16 cellular contexts compared by ENCODE assay signal in the genomic region with DNA sequence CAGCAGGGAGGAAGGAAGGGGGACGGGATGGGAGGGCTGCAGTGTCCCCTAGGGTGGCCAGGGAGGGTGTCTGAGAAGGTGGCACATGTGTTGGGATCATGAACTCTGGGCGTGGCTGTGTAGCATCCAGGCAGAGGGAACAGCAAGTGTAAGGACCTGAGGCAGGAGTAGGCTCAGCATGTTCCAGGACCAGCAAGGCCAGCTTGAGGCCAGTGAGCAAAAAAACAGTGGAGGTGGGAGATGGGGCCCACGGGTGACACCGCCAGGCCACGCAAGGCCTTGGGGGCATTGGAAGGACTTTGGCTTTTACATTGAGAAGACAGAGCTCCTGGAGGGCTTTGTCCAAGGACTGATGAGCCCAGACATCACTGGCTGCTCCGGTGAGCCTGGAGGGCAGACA. TPM values are rescaled to one million over a fixed set of nuclear protein-coding genes. Genes with fewer than 3 reads are reported as not detected.
DNase-seq lines count a peak whose midpoint lies in the region; ATAC-seq and TF ChIP-seq lines count a peak whose summit lies in the region.
"Had no signal": no experiment of that assay in that cellular context is flagged by ENCODE, and none has a peak within 500 bp of the region (broad histone marks: within the 10 kb centered on the region; RNA-seq: fewer than 3 reads in every experiment).

No MANE protein-coding gene starts in this region.

- TF ChIP-seq CTCF in lower lobe of right lung (IDR thresholded peaks at IDR 0.05), result no peak

- peaks cover 79% of the 10 kb centered on the region for H3K4me1 ChIP-seq in BLaER1
- no peaks in the 10 kb centered on the region for H3K4me1 ChIP-seq in lower lobe of right lung
- H3K4me1 ChIP-seq: A549, Caco-2 had no signal

- H3K27ac ChIP-seq in BLaER1 (no peak overlapping the region), lower lobe of right lung (no peak overlapping the region)
- H3K27ac ChIP-seq: 22Rv1, A549, C4-2B had no signal

- peak overlapping the region; percentile 56 for H3K4me2 ChIP-seq in BLaER1
- H3K4me2 ChIP-seq: A549 had no signal

- DNase-seq in lower lobe of right lung (peak; percentile 11), posterior vena cava (ENCODE audit: low spot score) (peak; percentile 72), GDM1 (lab: John Stamatoyannopoulos, UW) (no peak)
- DNase-seq: AML-193; Caco-2; Calu3; CD4-positive, alpha-beta T cell; CD8-positive, alpha-beta T cell; DMS79 treated with DMSO at 0.1 percent for 48 hours had no signal

- H3K27me3 ChIP-seq in BLaER1, result peaks cover 4% of the 10 kb centered on the region
- H3K27me3 ChIP-seq in lower lobe of right lung (ENCODE audit: low read depth), result peaks cover 23% of the 10 kb centered on the region

- H3K9me3 ChIP-seq in BLaER1, result peaks cover 12% of the 10 kb centered on the region; the same call in 1 of the 2 replicates
- H3K9me3 ChIP-seq in lower lobe of right lung, result no peaks in the 10 kb centered on the region
- H3K9me3 ChIP-seq: A549, Caco-2 had no signal

- H3K4me3 ChIP-seq in BLaER1 (no peak overlapping the region), lower lobe of right lung (no peak overlapping the region)
- H3K4me3 ChIP-seq: A549, GM12878 had no signal

- H3K36me3 ChIP-seq in BLaER1 (no peaks in the 10 kb centered on the region), lower lobe of right lung (no peaks in the 10 kb centered on the region)

- ATAC-seq in lower lobe of right lung, result no peak
- no peak for ATAC-seq in GM21576 (IDR thresholded peaks at IDR 0.05; ENCODE audit: unreplicated experiment)
- no peak for ATAC-seq in HG02852 (IDR thresholded peaks at IDR 0.05; ENCODE audit: unreplicated experiment)
- ATAC-seq: A549; CD8-positive, alpha-beta T cell; GM12878 had no signal

- no peaks in the 10 kb centered on the region for H4K20me1 ChIP-seq in BLaER1

- no peak overlapping the region for H3K9ac ChIP-seq in BLaER1

- intact Hi-C loops in lower lobe of right lung (cut with DNase I) (no loop called here), posterior vena cava (cut with DNase I) (loop anchor here in 1 of 2 donors (2.0 kb wide), 1 partner anchor 74 kb away; no protein-coding TSS in a partner anchor)

RNA-seq across cellular contexts. Expression of a gene that starts 16.5 kb away (rescaled TPM):
- 70.3 TPM for total RNA-seq in lower lobe of right lung
- 10 to 100 TPM; 48.9 to 52.6 TPM for total RNA-seq in posterior vena cava

RNA-seq across cellular contexts. Expression of a gene that starts 52.8 kb away (rescaled TPM):
- total RNA-seq in lower lobe of right lung (0.65 TPM), posterior vena cava (under 1 TPM; 0.14 TPM)
- total RNA-seq: Caco-2, Calu3 had no signal
